In genomic region chr1:212700892-212701819, GRCh38 we compare ENCODE assay signal across 1 cellular context.
TF ChIP-seq lines count a peak whose summit lies in the region.

No MANE protein-coding gene starts in this region.

TF ChIP-seq in K562, 482 proteins besides CTCF, POLR2A, EP300 and RAD21:
- no peak for TF ChIP-seq PBX2 (CRISPR knock-in tag; IDR thresholded peaks at IDR 0.05; ENCODE audit: low read depth)
- no peak for TF ChIP-seq PBX2 (tag; conservative IDR thresholded peaks at IDR 0.05; ENCODE audit: low read depth)
- TF ChIP-seq SMARCC2 (IDR thresholded peaks at IDR 0.05; ENCODE audit: low read depth), result no peak
- TF ChIP-seq ETS2 (tag; IDR thresholded peaks at IDR 0.05; ENCODE audit: borderline replicate concordance, poor library complexity, severe bottlenecking), result no peak
- TF ChIP-seq TEAD1 (CRISPR knock-in tag; IDR thresholded peaks at IDR 0.05), result peak in 1 of 2 experiments; percentile 67; a peak in 1 of 4 replicates
- TF ChIP-seq CEBPG (CRISPR knock-in tag; IDR thresholded peaks at IDR 0.05), result peak; percentile 63
- peak; percentile 50 to 78 for TF ChIP-seq CEBPG (tag; conservative IDR thresholded peaks at IDR 0.05 in 1 of 2, IDR thresholded peaks at IDR 0.05 in 1 of 2)
- peak; percentile 33; the same call in 1 of the 2 replicates for TF ChIP-seq MYC (IDR thresholded peaks at IDR 0.05; ENCODE audit: low read depth, low read length)
- TF ChIP-seq MYC (CRISPR knock-in tag; IDR thresholded peaks at IDR 0.05; ENCODE audit: borderline replicate concordance, low read depth), result no peak
- peak; percentile 17; the same call in 1 of the 2 replicates for TF ChIP-seq L3MBTL2 (IDR thresholded peaks at IDR 0.05)
- no peak; a peak in 1 of 4 replicates for TF ChIP-seq RCOR1 (IDR thresholded peaks at IDR 0.05; ENCODE audit: borderline replicate concordance in 1 of 2, low read depth in 2 of 2, low read length in 2 of 2)
- peak; percentile 51 for TF ChIP-seq ATF4 (CRISPR knock-in tag; IDR thresholded peaks at IDR 0.05)
- TF ChIP-seq ZKSCAN3 (CRISPR knock-in tag; IDR thresholded peaks at IDR 0.05), result no peak
- TF ChIP-seq CBX2 (IDR thresholded peaks at IDR 0.05; ENCODE audit: insufficient read depth, low read length, poor library complexity, severe bottlenecking), result peak; percentile 43
- TF ChIP-seq ATF3 (IDR thresholded peaks at IDR 0.05), result peak; percentile 46; the same call in 1 of the 2 replicates
- no peak for TF ChIP-seq ATF3 (CRISPR knock-in tag; conservative IDR thresholded peaks at IDR 0.05)
- peak in 1 of 2 experiments; percentile 34; a peak in 1 of 4 replicates for TF ChIP-seq MAZ (CRISPR knock-in tag; conservative IDR thresholded peaks at IDR 0.05 in 1 of 2, IDR thresholded peaks at IDR 0.05 in 1 of 2)
- peak; percentile 18; the same call in 1 of the 2 replicates for TF ChIP-seq TFAP4 (CRISPR knock-in tag; IDR thresholded peaks at IDR 0.05; ENCODE audit: borderline replicate concordance)
- TF ChIP-seq RBBP5 (IDR thresholded peaks at IDR 0.05; ENCODE audit: borderline replicate concordance, insufficient read depth, low read length, poor library complexity, severe bottlenecking), result no peak
- TF ChIP-seq GTF2E2 (tag; IDR thresholded peaks at IDR 0.05), result no peak
- TF ChIP-seq CXXC5 (CRISPR knock-in tag; IDR thresholded peaks at IDR 0.05), result peak; percentile 61
- TF ChIP-seq ATF7 (IDR thresholded peaks at IDR 0.05), result peak; percentile 17; the same call in 1 of the 2 replicates
- peak; percentile 83 to 86 for TF ChIP-seq NRF1 (conservative IDR thresholded peaks at IDR 0.05 in 1 of 2, IDR thresholded peaks at IDR 0.05 in 1 of 2)
- peak; percentile 53; the same call in 1 of the 2 replicates for TF ChIP-seq BHLHE40 (IDR thresholded peaks at IDR 0.05; ENCODE audit: low read length)
- TF ChIP-seq CREM (IDR thresholded peaks at IDR 0.05; ENCODE audit: low read depth), result peak; percentile 28; the same call in 1 of the 2 replicates
- TF ChIP-seq CTBP1 (IDR thresholded peaks at IDR 0.05; ENCODE audit: borderline replicate concordance), result peak; percentile 74; the same call in 1 of the 2 replicates
TF ChIP-seq in K562: peak in this region for 15.
